Comparison of ENCODE assay signal across 12 cellular contexts in the genomic region with DNA sequence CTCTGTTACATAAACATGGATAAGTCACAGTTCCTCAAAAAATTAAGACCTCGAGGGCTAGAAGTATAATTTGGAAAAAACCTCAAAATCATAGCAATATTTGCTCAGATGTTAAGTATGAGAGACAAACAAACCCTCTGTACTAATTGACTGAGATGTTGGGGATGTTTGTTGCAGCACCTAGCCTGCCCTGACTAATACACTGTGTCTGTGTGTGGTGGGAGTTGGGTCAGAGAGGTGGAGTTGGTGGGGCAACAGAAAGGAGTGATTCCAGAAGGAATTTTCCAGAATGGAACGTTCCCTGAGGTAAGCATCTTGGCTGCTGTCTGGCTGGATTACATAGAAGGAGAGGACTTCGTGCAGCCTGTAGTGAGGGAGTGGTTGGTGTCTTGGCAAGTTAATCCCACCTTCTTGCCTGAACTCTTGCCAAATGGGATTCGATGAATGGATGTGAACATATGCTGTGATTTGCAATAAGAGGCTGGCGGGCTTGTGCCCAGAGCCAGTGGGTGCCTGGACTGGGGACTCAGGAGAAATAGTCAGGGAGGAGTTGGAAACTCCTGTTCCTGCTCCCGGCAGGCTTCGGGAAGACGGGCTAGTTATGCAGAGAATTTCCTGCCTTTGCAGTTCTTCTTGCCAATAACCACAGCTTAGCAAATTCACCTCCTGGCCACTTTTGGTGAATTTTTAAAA. TPM values are rescaled to one million over a fixed set of nuclear protein-coding genes. Genes with fewer than 3 reads are reported as not detected.
A peak's percentile ranks its signal among the peaks of the same experiment; 100 is the strongest.
DNase-seq lines count a peak whose midpoint lies in the region; ATAC-seq, FAIRE-seq and TF ChIP-seq lines count a peak whose summit lies in the region.
"Had no signal": no experiment of that assay in that cellular context is flagged by ENCODE, and none has a peak within 500 bp of the region (broad histone marks: within the 10 kb centered on the region; RNA-seq: fewer than 3 reads in every experiment).

No MANE protein-coding gene starts in this region.

- TF ChIP-seq CTCF in lower lobe of right lung (IDR thresholded peaks at IDR 0.05) (no peak), tibial artery (IDR thresholded peaks at IDR 0.05) (no peak), glutamatergic neuron (IDR thresholded peaks at IDR 0.05; ENCODE audit: partially characterized antibody, unreplicated experiment) (no peak)

- no peak overlapping the region for H3K27ac Mint-ChIP-seq in glutamatergic neuron (ENCODE audit: unreplicated experiment)
- H3K27ac Mint-ChIP-seq: activated naive CD4-positive, alpha-beta T cell treated with anti-CD3 and anti-CD28 coated beads, Interleukin-2, amount 50 U/mL, for 72 hours; T-helper 1 cell treated with Interleukin-12 subunit alpha and Interleukin-12 subunit beta and Interleukin-4 antibody, amounts not matched to agents 30 μg/mL and 1 μg/mL, for 36 hours had no signal

- H3K36me3 Mint-ChIP-seq in glutamatergic neuron (ENCODE audit: unreplicated experiment), result peaks cover 9% of the 10 kb centered on the region
- H3K36me3 Mint-ChIP-seq: activated naive CD4-positive, alpha-beta T cell treated with anti-CD3 and anti-CD28 coated beads, Interleukin-2, amount 50 U/mL, for 72 hours had no signal

- H3K27me3 Mint-ChIP-seq in glutamatergic neuron (ENCODE audit: unreplicated experiment), result peaks cover 4% of the 10 kb centered on the region

- H3K4me1 ChIP-seq in lower lobe of right lung, result peaks cover 3% of the 10 kb centered on the region
- peaks cover 0 to 68% (median 25%) of the 10 kb centered on the region in 4 donors for H3K4me1 ChIP-seq in tibial artery

- H3K4me3 ChIP-seq in lower lobe of right lung (peak overlapping the region; percentile 24), tibial artery (peak overlapping the region; percentile 37 to 39)

- H3K4me3 Mint-ChIP-seq in glutamatergic neuron (ENCODE audit: unreplicated experiment), result no peak overlapping the region
- H3K4me3 Mint-ChIP-seq: T-helper 1 cell treated with Interleukin-12 subunit alpha and Interleukin-12 subunit beta and Interleukin-4 antibody, amounts not matched to agents 30 μg/mL and 1 μg/mL, for 36 hours had no signal

- H3K9me3 Mint-ChIP-seq in glutamatergic neuron (ENCODE audit: unreplicated experiment), result peaks cover 3% of the 10 kb centered on the region
- H3K9me3 Mint-ChIP-seq: activated naive CD4-positive, alpha-beta T cell treated with anti-CD3 and anti-CD28 coated beads, Interleukin-2, amount 50 U/mL, for 72 hours; T-helper 1 cell treated with Interleukin-12 subunit alpha and Interleukin-12 subunit beta and Interleukin-4 antibody, amounts not matched to agents 30 μg/mL and 1 μg/mL, for 36 hours had no signal

- H3K9me3 ChIP-seq in lower lobe of right lung (no peaks in the 10 kb centered on the region), tibial artery (no peaks in the 10 kb centered on the region)

- H3K36me3 ChIP-seq in lower lobe of right lung, result no peaks in the 10 kb centered on the region
- H3K36me3 ChIP-seq in tibial artery, result no peaks in the 10 kb centered on the region

- peak in 1 of 2 donors; percentile 63 for ATAC-seq in lower lobe of right lung
- no peak for ATAC-seq in HG02571 (IDR thresholded peaks at IDR 0.05; ENCODE audit: unreplicated experiment)
- ATAC-seq: activated naive CD4-positive, alpha-beta T cell treated with anti-CD3 and anti-CD28 coated beads, Interleukin-2, amount 50 U/mL, for 72 hours had no signal

- DNase-seq in NCI-H446 (lab: John Stamatoyannopoulos, UW) (peak; percentile 72 to 93), dermis blood vessel endothelial cell (peak; percentile 71), lower lobe of right lung (no peak), tibial artery (peak; percentile 45 to 76), T-helper 9 cell (no peak), RCC 7860 (ENCODE audit: low spot score) (no peak), glutamatergic neuron (no peak)
- DNase-seq: hippocampal formation; stimulated activated CD4-positive, alpha-beta T cell treated with anti-CD3 and anti-CD28 coated beads, Interleukin-12 subunit alpha, Interleukin-12 subunit beta, amount 100 ng/mL, for 4 hours had no signal

- H3K4me1 Mint-ChIP-seq in glutamatergic neuron (ENCODE audit: low read depth, unreplicated experiment), result peaks cover 4% of the 10 kb centered on the region

- H3K27me3 ChIP-seq in lower lobe of right lung (ENCODE audit: low read depth), result no peaks in the 10 kb centered on the region
- no peaks in the 10 kb centered on the region for H3K27me3 ChIP-seq in tibial artery

- peak overlapping the region; percentile 64 for H3K27ac ChIP-seq in lower lobe of right lung
- H3K27ac ChIP-seq in tibial artery, result peak overlapping the region; percentile 89 to 93

- no peak for FAIRE-seq in RCC 7860 (lab: Jason Lieb, UNC)

- intact Hi-C loops in lower lobe of right lung (cut with DNase I), result no loop called here
- intact Hi-C loops in tibial artery (cut with DNase I; ENCODE audit: low total_unique reads), result no loop called here

RNA-seq across cellular contexts. Expression of a gene that starts 9.3 kb away (rescaled TPM):
- total RNA-seq in dermis blood vessel endothelial cell, result not detected in 2 replicates
- total RNA-seq in lower lobe of right lung, result 3.0 TPM
- not detected for total RNA-seq in glutamatergic neuron (ENCODE audit: unreplicated experiment)
- total RNA-seq: activated naive CD4-positive, alpha-beta T cell treated with anti-CD3 and anti-CD28 coated beads, Interleukin-2, amount 50 U/mL, for 72 hours had no signal

RNA-seq across cellular contexts. Expression of a gene that starts 29.9 kb away (rescaled TPM):
- not detected in 2 replicates for total RNA-seq in dermis blood vessel endothelial cell
- total RNA-seq in lower lobe of right lung, result 0.27 TPM
- total RNA-seq in glutamatergic neuron (ENCODE audit: unreplicated experiment), result not detected
- total RNA-seq: activated naive CD4-positive, alpha-beta T cell treated with anti-CD3 and anti-CD28 coated beads, Interleukin-2, amount 50 U/mL, for 72 hours had no signal

Comparison
In these comparisons a context has a peak if more than half of its experiments do, and no peak if none do; other contexts are left out.
1. DNase-seq: peak in NCI-H446 (2 of 2), dermis blood vessel endothelial cell (single experiment) and tibial artery (2 of 2); none in lower lobe of right lung (single experiment), T-helper 9 cell (single experiment), RCC 7860 (single experiment) and glutamatergic neuron (single experiment).